Comparison of ENCODE assay signal across 18 cellular contexts in genomic region chr22:17513612-17514011, GRCh38. TPM values are rescaled to one million over a fixed set of nuclear protein-coding genes. Genes with fewer than 3 reads are reported as not detected.
DNase-seq lines count a peak whose midpoint lies in the region; ATAC-seq, FAIRE-seq and TF ChIP-seq lines count a peak whose summit lies in the region.
"Had no signal": no experiment of that assay in that cellular context is flagged by ENCODE, and none has a peak within 500 bp of the region (broad histone marks: within the 10 kb centered on the region; RNA-seq: fewer than 3 reads in every experiment).

No MANE protein-coding gene starts in this region.

- no peak overlapping the region for H2AFZ ChIP-seq in K562 (ENCODE audit: low read depth, low read length)
- H2AFZ ChIP-seq: GM23248 had no signal

- no peak overlapping the region for H3K4me2 ChIP-seq in K562 (ENCODE audit: insufficient read depth, low read length)
- H3K4me2 ChIP-seq: A549 had no signal

- H3K27ac Mint-ChIP-seq in glutamatergic neuron (ENCODE audit: unreplicated experiment), result peak overlapping the region; percentile 6
- H3K27ac Mint-ChIP-seq: CD4-positive, alpha-beta memory T cell had no signal

- no peak overlapping the region for H3K4me3 Mint-ChIP-seq in glutamatergic neuron (ENCODE audit: unreplicated experiment)
- H3K4me3 Mint-ChIP-seq: CD4-positive, alpha-beta memory T cell had no signal

- TF ChIP-seq CTCF in K562 (IDR thresholded peaks at IDR 0.05 in 2 of 3, conservative IDR thresholded peaks at IDR 0.05 in 1 of 3; ENCODE audit: insufficient read depth in 2 of 3, low read depth in 1 of 3, low read length in 3 of 3), result no peak
- TF ChIP-seq CTCF in glutamatergic neuron (IDR thresholded peaks at IDR 0.05; ENCODE audit: partially characterized antibody, unreplicated experiment), result no peak
- no peak for TF ChIP-seq CTCF in gastrocnemius medialis (IDR thresholded peaks at IDR 0.05 in 4 of 5, conservative IDR thresholded peaks at IDR 0.05 in 1 of 5)
- no peak for TF ChIP-seq CTCF in pancreas (IDR thresholded peaks at IDR 0.05)

- H3K36me3 ChIP-seq in K562 (ENCODE audit: control insufficient read depth, insufficient read depth, low read length), result no peaks in the 10 kb centered on the region
- H3K36me3 ChIP-seq in gastrocnemius medialis, result peaks cover 0 to 8% of the 10 kb centered on the region in 2 donors
- no peaks in the 10 kb centered on the region for H3K36me3 ChIP-seq in pancreas
- H3K36me3 ChIP-seq: BE2C had no signal

- CTCF ChIA-PET in K562 (lab: Yijun Ruan, JAX; ENCODE audit: low intra/inter-chr PET ratio), result no interaction called here

- H3K4me3 ChIP-seq in K562, result no peak overlapping the region
- H3K4me3 ChIP-seq in gastrocnemius medialis, result no peak overlapping the region
- H3K4me3 ChIP-seq in pancreas, result no peak overlapping the region
- H3K4me3 ChIP-seq: A549, GM12878, GM23248 had no signal

- H3K27me3 Mint-ChIP-seq in glutamatergic neuron (ENCODE audit: unreplicated experiment), result peaks cover 8% of the 10 kb centered on the region

- H3K9me3 Mint-ChIP-seq in glutamatergic neuron (ENCODE audit: unreplicated experiment), result peaks cover 19% of the 10 kb centered on the region
- H3K9me3 Mint-ChIP-seq: CD4-positive, alpha-beta memory T cell had no signal

- POLR2A ChIA-PET in K562 (lab: Yijun Ruan, JAX), result interaction anchor here (0.8 kb wide), 1 partner anchor 20 kb away, joined by 4 read pairs; no protein-coding TSS in a partner anchor

- DNase-seq in K562 (ENCODE audit: extremely low read depth in 1 of 4, low spot score in 3 of 4) (no peak), glutamatergic neuron (no peak), left ventricle myocardium superior (no peak), gastrocnemius medialis (no peak), pancreas (no peak), HK-2 (ENCODE audit: unreplicated experiment) (no peak)
- DNase-seq: BE2C; CD4-positive, alpha-beta memory T cell; DMS79; GM23248 had no signal

- H4K20me1 ChIP-seq in K562 (replicated peaks; ENCODE audit: control insufficient read depth, insufficient read depth, low read length), result no peaks in the 10 kb centered on the region

- no peak overlapping the region for H3K9ac ChIP-seq in K562 (ENCODE audit: insufficient read depth in 1 of 2, low read depth in 2 of 2, low read length in 2 of 2)
- H3K9ac ChIP-seq: GM23248 had no signal

- H3K27me3 ChIP-seq in K562 (ENCODE audit: control insufficient read depth in 2 of 2, insufficient read depth in 2 of 2, low read length in 2 of 2), result peaks cover 34 to 49% of the 10 kb centered on the region in 2 experiments
- H3K27me3 ChIP-seq in gastrocnemius medialis, result no peaks in the 10 kb centered on the region
- H3K27me3 ChIP-seq in pancreas, result no peaks in the 10 kb centered on the region

- no peak for FAIRE-seq in K562 (lab: Jason Lieb, UNC)
- no peak for FAIRE-seq in pancreas (lab: Jason Lieb, UNC)
- FAIRE-seq: A549, GM12878, GM18507, H54 had no signal

- TF ChIP-seq EP300 in K562 (IDR thresholded peaks at IDR 0.05; ENCODE audit: low read length), result no peak

- no peak for TF ChIP-seq POLR2A in K562 (conservative IDR thresholded peaks at IDR 0.05)
- TF ChIP-seq POLR2A in gastrocnemius medialis (IDR thresholded peaks at IDR 0.05), result no peak

- H3K27ac ChIP-seq in K562 (ENCODE audit: extremely low read depth, low read depth, low read length), result no peak overlapping the region
- H3K27ac ChIP-seq in gastrocnemius medialis, result peak overlapping the region; percentile 6 to 62 (median 20)
- no peak overlapping the region for H3K27ac ChIP-seq in pancreas
- H3K27ac ChIP-seq: A549, C4-2B, GM23248 had no signal

- H3K4me1 Mint-ChIP-seq in glutamatergic neuron (ENCODE audit: low read depth, unreplicated experiment), result peaks cover 21% of the 10 kb centered on the region
- H3K4me1 Mint-ChIP-seq: CD4-positive, alpha-beta memory T cell had no signal

- no peaks in the 10 kb centered on the region for H3K4me1 ChIP-seq in K562 (replicated peaks in 1 of 2; ENCODE audit: control insufficient read depth in 2 of 2, insufficient read depth in 2 of 2, low read length in 2 of 2)
- H3K4me1 ChIP-seq in gastrocnemius medialis, result peaks cover 26 to 29% of the 10 kb centered on the region in 2 donors
- H3K4me1 ChIP-seq in pancreas, result no peaks in the 10 kb centered on the region
- H3K4me1 ChIP-seq: A549, BE2C had no signal

- H3K9me1 ChIP-seq in K562 (ENCODE audit: control insufficient read depth, insufficient read depth, low read length), result no peaks in the 10 kb centered on the region

- intact Hi-C loops in K562 (cut with micrococcal nuclease) (no loop called here), left ventricle myocardium superior (cut with micrococcal nuclease) (no loop called here), gastrocnemius medialis (cut with DNase I; ENCODE audit: low total_unique reads) (no loop called here), pancreas (cut with DNase I) (loop anchor here in 1 of 3 donors (10.0 kb wide), 1 partner anchor 349 kb away; no protein-coding TSS in a partner anchor)

- 0% methylated on average over 2 of the region's 2 CpGs for WGBS in K562 (ENCODE audit: insufficient coverage, low coverage, missing lambda C conversion rate)
- WGBS in pancreas, 2 donors, result 56 to 75% methylated on average over 2 of the region's 2 CpGs

- ATAC-seq in K562 (peak; percentile 11; the same call in 1 of the 3 replicates), left ventricle myocardium superior (peak; percentile 65), gastrocnemius medialis (peak in 1 of 2 donors; percentile 20), pancreas (no peak), HG02970 (IDR thresholded peaks at IDR 0.05; ENCODE audit: low FRiP score, unreplicated experiment) (no peak)
- ATAC-seq: A549, GM12878 had no signal

- H3K36me3 Mint-ChIP-seq in glutamatergic neuron (ENCODE audit: unreplicated experiment), result peaks cover 15% of the 10 kb centered on the region
- H3K36me3 Mint-ChIP-seq: CD4-positive, alpha-beta memory T cell had no signal

- H3K9me3 ChIP-seq in K562 (replicated peaks; ENCODE audit: control insufficient read depth, insufficient read depth, low read depth, low read length) (no peaks in the 10 kb centered on the region), gastrocnemius medialis (no peaks in the 10 kb centered on the region), pancreas (no peaks in the 10 kb centered on the region)
- H3K9me3 ChIP-seq: A549, BE2C had no signal

- H3K79me2 ChIP-seq in K562 (ENCODE audit: control insufficient read depth, insufficient read depth, low read length), result no peaks in the 10 kb centered on the region

- in situ Hi-C loops in K562 (cut with MboI), result no loop called here
- in situ Hi-C loops in gastrocnemius medialis (cut with MboI; ENCODE audit: low sequenced_read_pairs in 4 of 4), result loop anchor here in 1 of 4 donors (25.0 kb wide), 1 partner anchor 326 kb away; no protein-coding TSS in a partner anchor

- no TSS peak for BruUV-seq in K562 (replicated peaks; lab: Mats Ljungman, UMichigan)

- no peak for TF ChIP-seq RAD21 in K562 (CRISPR knock-in tag; conservative IDR thresholded peaks at IDR 0.05 in 1 of 2, IDR thresholded peaks at IDR 0.05 in 1 of 2)

TF ChIP-seq in K562, 482 proteins besides CTCF, POLR2A, EP300 and RAD21 (continues in another document):
- TF ChIP-seq ELF4 (CRISPR knock-in tag; IDR thresholded peaks at IDR 0.05) (no peak), PCBP2 (IDR thresholded peaks at IDR 0.05; ENCODE audit: low read depth, low read length, poor library complexity, severe bottlenecking) (no peak), HNRNPL (IDR thresholded peaks at IDR 0.05; ENCODE audit: low read depth, low read length) (no peak), HMG20A (CRISPR knock-in tag; conservative IDR thresholded peaks at IDR 0.05) (no peak), SRF (CRISPR knock-in tag; IDR thresholded peaks at IDR 0.05) (no peak)

RNA-seq across cellular contexts. Expression of gene SLC25A18, which starts 49.7 kb away (rescaled TPM):
- not detected in 2 replicates for total RNA-seq in K562 (2011; cell fraction: chromatin; rRNA removed; ENCODE audit: low replicate concordance)
- not detected in 2 replicates for total RNA-seq in K562 (2011; cell fraction: nucleolus; rRNA removed)
- not detected in 2 replicates for total RNA-seq in K562 (2011; cell fraction: nucleoplasm; rRNA removed)
- not detected in 2 replicates for total RNA-seq in K562 (2014; rRNA removed)
- total RNA-seq in K562 (2014; rRNA removed; fragmentation: Illumina TruSeq; extraction: Trizol), result not detected in 2 replicates
- total RNA-seq in K562 (2015; rRNA removed; fragmentation: Illumina TruSeq; extraction: Trizol), result not detected in 2 replicates
- not detected in 2 replicates for total RNA-seq in K562 (2021)
- polyA plus RNA-seq in K562 (2011; rRNA removed), result not detected in 2 replicates
- 0.04 TPM in 1 of 2 replicates, not detected in the other for polyA plus RNA-seq in K562 (2011; cell fraction: cytosol; rRNA removed)
- not detected in 2 replicates for polyA plus RNA-seq in K562 (2011; cell fraction: nucleus; rRNA removed)
- 0.12 TPM in 2 replicates for polyA plus RNA-seq in K562 (2012)
- not detected in 2 replicates for polyA plus RNA-seq in K562 (2014; fragmentation: Illumina TruSeq; extraction: Trizol)
- polyA plus RNA-seq in K562 (2014; fragmentation: Nextera tagmentation; extraction: Ambion mirVana), result under 1 TPM in 1 of 2 experiments, not detected in 1; 0.04 TPM
- polyA plus RNA-seq in K562 (2014; rRNA removed), result not detected in 2 replicates
- polyA minus RNA-seq in K562 (2011; rRNA and poly(A)+ RNA removed), result not detected in 2 replicates
- not detected in 2 replicates for polyA minus RNA-seq in K562 (2011; cell fraction: cytosol; rRNA and poly(A)+ RNA removed)
- not detected in 2 replicates for polyA minus RNA-seq in K562 (2011; cell fraction: nucleus; rRNA and poly(A)+ RNA removed)
- 6.4 TPM for total RNA-seq in glutamatergic neuron (ENCODE audit: unreplicated experiment)
- 2.2 TPM for total RNA-seq in left ventricle myocardium superior
- 10 to 100 TPM in 3 of 4 donors, 1 to 10 TPM in 1; 9.3 to 22.2 (median 13.3) TPM for total RNA-seq in gastrocnemius medialis
- under 1 TPM in 5 of 6 donors, not detected in 1; 0.09 to 0.69 (median 0.22) TPM for total RNA-seq in pancreas
- 1 to 10 TPM; 1.2 to 1.7 TPM for polyA plus RNA-seq in pancreas
- total RNA-seq: CD4-positive, alpha-beta memory T cell; GM12878; GM23248; HT-29 had no signal
- polyA plus RNA-seq: A549, AG04450, GM23248 had no signal

Comparison
In these comparisons a context has a peak if more than half of its experiments do, and no peak if none do; other contexts are left out.
1. ATAC-seq: peak in K562 (single experiment) and left ventricle myocardium superior (single experiment); none in pancreas (0 of 4) and HG02970 (single experiment).
2. H3K27ac ChIP-seq: peak in gastrocnemius medialis (4 of 4); none in K562 (single experiment) and pancreas (0 of 4).